Comparison of ENCODE assay signal across 8 cellular contexts in genomic region chr5:141420855-141421488, GRCh38. TPM values are rescaled to one million over a fixed set of nuclear protein-coding genes. Genes with fewer than 3 reads are reported as not detected.
DNase-seq lines count a peak whose midpoint lies in the region; ATAC-seq, FAIRE-seq and TF ChIP-seq lines count a peak whose summit lies in the region.

PCDHGA11 (plus strand) TSS chr5:141421051; CDS start chr5:141421228, 177 bp downstream.

- peaks cover 10% of the 10 kb centered on the region for H3K36me3 ChIP-seq in A673 (ENCODE audit: insufficient read depth, low read length, poor library complexity, severe bottlenecking)
- H3K36me3 ChIP-seq in kidney (ENCODE audit: control insufficient read depth in 1 of 2, insufficient read depth in 2 of 2, low read length in 2 of 2) = no peaks in the 10 kb centered on the region
- H3K36me3 ChIP-seq in stomach smooth muscle (ENCODE audit: control insufficient read depth in 2 of 2, insufficient read depth in 2 of 2, low read length in 2 of 2) = peaks cover 3 to 8% of the 10 kb centered on the region in 2 donors

- H3K27me3 ChIP-seq in A673 (replicated peaks; ENCODE audit: insufficient read depth, low read depth, low read length, poor library complexity) = no peaks in the 10 kb centered on the region
- no peaks in the 10 kb centered on the region for H3K27me3 ChIP-seq in stomach smooth muscle (ENCODE audit: control insufficient read depth in 1 of 2, insufficient read depth in 2 of 2, low read length in 2 of 2)

- CTCF ChIA-PET in A673 (lab: Charles Lee) = interaction anchor here (0.6 to 3.1 kb wide), 10 partner anchors 9 to 146 kb away, joined by 3 to 15 read pairs (median 5); partner anchors contain the start of genes PCDHGA12 and PCDHGB3

- H3K9ac ChIP-seq in kidney (ENCODE audit: low read length in 2 of 2) (no peak within 1 kb of the TSS), stomach smooth muscle (ENCODE audit: low read length in 2 of 2) (no peak within 1 kb of the TSS)

- TF ChIP-seq CTCF in A673 (conservative IDR thresholded peaks at IDR 0.05; ENCODE audit: low read depth, low read length) = peak; percentile 69
- TF ChIP-seq CTCF in brain (conservative IDR thresholded peaks at IDR 0.05) = no peak
- peak; percentile 25 for TF ChIP-seq CTCF in kidney (IDR thresholded peaks at IDR 0.05; ENCODE audit: borderline replicate concordance, extremely low read depth, insufficient read depth)

- peak; percentile 47 for ATAC-seq in GM19043 (IDR thresholded peaks at IDR 0.05; ENCODE audit: low read depth, unreplicated experiment)

- H3K4me3 Mint-ChIP-seq in brain = peak within 1 kb of the TSS in 3 of 5 experiments; percentile 12 to 44 (median 24)

- H3K4me1 Mint-ChIP-seq in brain = peaks cover 17% of the 10 kb centered on the region

- POLR2A ChIA-PET in A673 (lab: Charles Lee; ENCODE audit: low non-redundant PET) = no interaction called here

- H3K4me1 ChIP-seq in A673 (ENCODE audit: insufficient read depth, low read length, poor library complexity, severe bottlenecking) = no peaks in the 10 kb centered on the region
- no peaks in the 10 kb centered on the region for H3K4me1 ChIP-seq in kidney (ENCODE audit: control insufficient read depth in 1 of 2, insufficient read depth in 1 of 2, low read depth in 1 of 2, low read length in 2 of 2)
- H3K4me1 ChIP-seq in stomach smooth muscle (ENCODE audit: control insufficient read depth, insufficient read depth, low read length) = peaks cover 3% of the 10 kb centered on the region

- no peaks in the 10 kb centered on the region for H3K27me3 Mint-ChIP-seq in brain

- DNase-seq in A673 (ENCODE audit: low spot score) = peak; percentile 85
- peak; percentile 57 for DNase-seq in MV-4-11 (lab: John Stamatoyannopoulos, UW)
- no peak for DNase-seq in kidney
- no peak for DNase-seq in DMS79 treated with DMSO at 0.1 percent for 48 hours (lab: John Stamatoyannopoulos, UW)
- no peak for DNase-seq in activated CD8-positive, alpha-beta memory T cell treated with anti-CD3 and anti-CD28 coated beads, Interleukin-2, amount 50 U/mL, for 48 hours

- peaks cover 88 to 96% (median 91%) of the 10 kb centered on the region in 5 experiments for H3K9me3 Mint-ChIP-seq in brain

- H3K36me3 Mint-ChIP-seq in brain = peaks cover 97% of the 10 kb centered on the region

- no peak within 1 kb of the TSS for H3K27ac Mint-ChIP-seq in brain

- H3K9me3 ChIP-seq in A673 (ENCODE audit: low read depth, low read length, poor library complexity, severe bottlenecking) (peaks cover 95% of the 10 kb centered on the region), kidney (ENCODE audit: control insufficient read depth in 1 of 2, low read length in 2 of 2) (peaks cover 43 to 78% of the 10 kb centered on the region in 2 donors), stomach smooth muscle (ENCODE audit: control insufficient read depth in 2 of 2, low read length in 2 of 2) (peaks cover 34 to 73% of the 10 kb centered on the region in 2 donors)

- H3K27ac ChIP-seq in A673 (ENCODE audit: low read depth, low read length, poor library complexity, severe bottlenecking) = peak within 1 kb of the TSS; percentile 77
- no peak within 1 kb of the TSS for H3K27ac ChIP-seq in kidney (ENCODE audit: low read depth in 2 of 2, low read length in 2 of 2)
- no peak within 1 kb of the TSS for H3K27ac ChIP-seq in stomach smooth muscle (ENCODE audit: low read length)

- FAIRE-seq in kidney (lab: Jason Lieb, UNC) = no peak

- BruUV-seq in A673 (replicated peaks; lab: Mats Ljungman, UMichigan) = TSS peak; percentile 67

- H3K4me3 ChIP-seq in A673 (ENCODE audit: low read depth, low read length, poor library complexity, severe bottlenecking) = peak within 1 kb of the TSS; percentile 53
- H3K4me3 ChIP-seq in kidney (ENCODE audit: low read length in 2 of 2) = peak within 1 kb of the TSS; percentile 32 to 39
- H3K4me3 ChIP-seq in stomach smooth muscle (ENCODE audit: low read length in 2 of 2) = peak within 1 kb of the TSS; percentile 54 to 59

- intact Hi-C loops in A673 (cut with micrococcal nuclease; ENCODE audit: unreplicated experiment) = loop anchor here (1.0 kb wide), 2 partner anchors 103 to 136 kb away; no protein-coding TSS in a partner anchor
- intact Hi-C loops in kidney (cut with DNase I) = no loop called here

RNA-seq across cellular contexts. Expression of gene PCDHGA11, which starts in this region (rescaled TPM):
- total RNA-seq in A673 (2021) = 34.9 and 35.5 TPM in 2 replicates
- polyA plus RNA-seq in brain (ENCODE audit: insufficient read depth, low read depth, low replicate concordance) = 1.6 TPM
- total RNA-seq in kidney = 3.6 TPM
- polyA plus RNA-seq in kidney (ENCODE audit: insufficient read depth, low read depth, low replicate concordance) = 0.37 TPM

Comparison
In these comparisons a context has a peak if more than half of its experiments do, and no peak if none do; other contexts are left out.
1. DNase-seq: peak in A673 (single experiment) and MV-4-11 (single experiment); none in kidney (single experiment), DMS79 treated with DMSO at 0.1 percent for 48 hours (single experiment) and activated CD8-positive, alpha-beta memory T cell treated with anti-CD3 and anti-CD28 coated beads, Interleukin-2, amount 50 U/mL, for 48 hours (single experiment).
2. CTCF ChIP-seq: peak in A673 (single experiment) and kidney (single experiment); none in brain (0 of 2).
3. Peak in every context shown above with its lines, with median percentiles within 50 percentile points of each other: H3K4me3 ChIP-seq.